In genomic region chr3:7270731-7271130, GRCh38 we compare ENCODE assay signal across 21 cellular contexts.
"Had no signal": no experiment of that assay in that cellular context is flagged by ENCODE, and none has a peak within 500 bp of the region (broad histone marks: within the 10 kb centered on the region; RNA-seq: fewer than 3 reads in every experiment).

No MANE protein-coding gene starts in this region.

- DNase-seq: hippocampal formation; kidney; left colon; left lung; lower lobe of right lung; mammary epithelial cell; mesenchymal stem cell; naive B cell; natural killer cell; nephron progenitor cell; occipital lobe; ovary; right lobe of liver; stimulated activated CD4-positive, alpha-beta T cell treated with anti-CD3 and anti-CD28 coated beads, Interleukin-1b, Interleukin-23, amount 100 ng/mL, for 48 hours; stimulated activated CD4-positive, alpha-beta T cell treated with anti-CD3 and anti-CD28 coated beads, Interleukin-2, amount 100 ng/mL, for 48 hours; stimulated activated CD4-positive, alpha-beta T cell treated with anti-CD3 and anti-CD28 coated beads, Interleukin-4, amount 100 ng/mL, for 4 hours; stimulated activated CD8-positive, alpha-beta memory T cell treated with anti-CD3 and anti-CD28 coated beads, Interleukin-4, amount 100 ng/mL, for 48 hours; stimulated activated naive CD4-positive, alpha-beta T cell treated with Interleukin-2 at 50 U/mL for 16 hours; stimulated activated naive CD8-positive, alpha-beta T cell treated with anti-CD3 and anti-CD28 coated beads, Interleukin-15, amount 100 ng/mL, for 72 hours; substantia nigra; uterus had no signal
